ENCODE assay signal across 8 cellular contexts in the genomic region with DNA sequence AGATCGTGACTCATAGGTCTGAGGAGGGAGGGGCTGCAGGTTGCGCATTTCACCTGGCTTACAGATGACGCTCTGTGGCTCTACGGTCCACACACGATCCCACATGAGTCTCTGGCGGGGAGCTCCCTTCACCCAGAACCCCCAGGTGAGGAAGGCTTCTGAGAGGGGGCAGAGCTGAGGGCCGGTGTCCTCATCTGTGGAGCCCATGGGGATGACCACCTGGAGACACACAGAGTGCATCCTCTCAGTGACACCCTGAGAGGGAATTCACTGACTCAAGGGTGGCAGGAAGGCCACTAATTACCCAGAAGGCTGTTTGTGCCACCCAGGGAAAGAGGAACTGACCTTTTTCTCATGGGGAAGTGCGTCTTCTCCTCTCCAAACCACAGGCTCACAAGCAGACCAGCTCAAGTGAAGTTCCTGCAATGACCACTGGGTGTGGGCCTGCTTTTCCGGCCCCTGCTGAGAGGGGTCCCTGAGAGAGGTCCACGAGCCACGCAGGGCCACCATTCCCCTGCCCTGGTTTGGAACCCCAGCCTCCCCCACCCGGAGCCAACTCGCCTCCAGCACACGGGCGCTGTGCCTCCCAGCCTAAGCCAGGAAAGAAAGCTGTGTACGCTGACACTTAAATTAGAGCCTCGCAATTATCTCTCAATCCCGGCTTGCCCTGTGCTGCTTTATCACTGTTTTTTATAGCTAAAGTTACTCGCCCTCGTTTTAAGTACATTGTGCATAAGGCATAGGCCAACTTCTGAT.
DNase-seq lines count a peak whose midpoint lies in the region; ATAC-seq and TF ChIP-seq lines count a peak whose summit lies in the region.

No MANE protein-coding gene starts in this region.

- H3K79me2 ChIP-seq in SU-DHL-6 (ENCODE audit: insufficient read depth, low read length), result no peaks in the 10 kb centered on the region

- no peaks in the 10 kb centered on the region for H3K36me3 Mint-ChIP-seq in activated CD4-positive, alpha-beta memory T cell treated with anti-CD3 and anti-CD28 coated beads for 36 hours

- no peak overlapping the region for H3K27ac Mint-ChIP-seq in activated CD4-positive, alpha-beta memory T cell treated with anti-CD3 and anti-CD28 coated beads for 36 hours

- peak overlapping the region; percentile 41 for H3K9ac ChIP-seq in SU-DHL-6 (ENCODE audit: low read length)

- peak overlapping the region; percentile 48 for H3K4me2 ChIP-seq in SU-DHL-6 (ENCODE audit: low read depth, low read length, poor library complexity, severe bottlenecking)

- DNase-seq in left colon, result peak; percentile 51 to 65
- no peak for DNase-seq in activated CD4-positive, alpha-beta memory T cell treated with anti-CD3 and anti-CD28 coated beads for 36 hours
- no peak for DNase-seq in MG63
- DNase-seq in retina, result no peak

- peak overlapping the region; percentile 4 for H3K4me3 ChIP-seq in SU-DHL-6 (ENCODE audit: insufficient read depth, low read length, poor library complexity, severe bottlenecking)
- H3K4me3 ChIP-seq in MG63, result no peak overlapping the region

- H3K4me3 Mint-ChIP-seq in activated CD4-positive, alpha-beta memory T cell treated with anti-CD3 and anti-CD28 coated beads for 36 hours, result no peak overlapping the region

- H3K27me3 Mint-ChIP-seq in activated CD4-positive, alpha-beta memory T cell treated with anti-CD3 and anti-CD28 coated beads for 36 hours, result peaks cover 6% of the 10 kb centered on the region

- no peaks in the 10 kb centered on the region for H3K9me3 ChIP-seq in SU-DHL-6 (ENCODE audit: insufficient read depth, low read length)
- no peaks in the 10 kb centered on the region for H3K9me3 ChIP-seq in MG63

- no peaks in the 10 kb centered on the region for H3K27me3 ChIP-seq in SU-DHL-6 (ENCODE audit: low read length)
- H3K27me3 ChIP-seq in MG63, result no peaks in the 10 kb centered on the region

- peak overlapping the region; percentile 72 for H2AFZ ChIP-seq in SU-DHL-6 (ENCODE audit: low read depth, low read length, severe bottlenecking)

- H3K4me1 Mint-ChIP-seq in activated CD4-positive, alpha-beta memory T cell treated with anti-CD3 and anti-CD28 coated beads for 36 hours (ENCODE audit: low read depth), result no peaks in the 10 kb centered on the region

- H3K27ac ChIP-seq in C4-2B (no peak overlapping the region), SU-DHL-6 (ENCODE audit: low read depth, low read length) (peak overlapping the region; percentile 58)

- no peaks in the 10 kb centered on the region for H4K20me1 ChIP-seq in SU-DHL-6 (ENCODE audit: low read depth, low read length)

- peak; percentile 8; the same call in 1 of the 2 replicates for TF ChIP-seq CTCF in C4-2B (conservative IDR thresholded peaks at IDR 0.05)
- peak; percentile 24 for TF ChIP-seq CTCF in SU-DHL-6 (IDR thresholded peaks at IDR 0.05; ENCODE audit: insufficient read depth, low read length, poor library complexity, severe bottlenecking)

- H3K36me3 ChIP-seq in SU-DHL-6 (ENCODE audit: low read length) (no peaks in the 10 kb centered on the region), MG63 (no peaks in the 10 kb centered on the region)

- CTCF ChIA-PET in activated CD4-positive, alpha-beta memory T cell treated with anti-CD3 and anti-CD28 coated beads for 36 hours (lab: Charles Lee), result no interaction called here

- peaks cover 9% of the 10 kb centered on the region; the same call in 1 of the 2 replicates for H3F3A ChIP-seq in SU-DHL-6 (ENCODE audit: insufficient read depth)

- intact Hi-C loops in left colon (cut with DNase I, micrococcal nuclease), result no loop called here
- intact Hi-C loops in activated CD4-positive, alpha-beta memory T cell treated with anti-CD3 and anti-CD28 coated beads for 36 hours (cut with micrococcal nuclease), result no loop called here

- no peaks in the 10 kb centered on the region for H3K9me3 Mint-ChIP-seq in activated CD4-positive, alpha-beta memory T cell treated with anti-CD3 and anti-CD28 coated beads for 36 hours

- no peaks in the 10 kb centered on the region for H3K9me2 ChIP-seq in SU-DHL-6 (replicated peaks; ENCODE audit: insufficient read depth, low read length)

- POLR2A ChIA-PET in activated CD4-positive, alpha-beta memory T cell treated with anti-CD3 and anti-CD28 coated beads for 36 hours (lab: Charles Lee), result no interaction called here

- ATAC-seq in GM19324 (IDR thresholded peaks at IDR 0.05; ENCODE audit: low FRiP score, unreplicated experiment) (peak; percentile 98), HG03108 (IDR thresholded peaks at IDR 0.05; ENCODE audit: unreplicated experiment) (peak; percentile 97), left colon (peak; percentile 89)

Comparison
In these comparisons a context has a peak if more than half of its experiments do, and no peak if none do; other contexts are left out.
1. DNase-seq: peak in left colon (2 of 2); none in activated CD4-positive, alpha-beta memory T cell treated with anti-CD3 and anti-CD28 coated beads for 36 hours (single experiment), MG63 (single experiment) and retina (single experiment).
2. Peak in every context shown above with its lines, with median percentiles within 50 percentile points of each other: ATAC-seq.